ENCODE assay signal across 14 cellular contexts in the genomic region with DNA sequence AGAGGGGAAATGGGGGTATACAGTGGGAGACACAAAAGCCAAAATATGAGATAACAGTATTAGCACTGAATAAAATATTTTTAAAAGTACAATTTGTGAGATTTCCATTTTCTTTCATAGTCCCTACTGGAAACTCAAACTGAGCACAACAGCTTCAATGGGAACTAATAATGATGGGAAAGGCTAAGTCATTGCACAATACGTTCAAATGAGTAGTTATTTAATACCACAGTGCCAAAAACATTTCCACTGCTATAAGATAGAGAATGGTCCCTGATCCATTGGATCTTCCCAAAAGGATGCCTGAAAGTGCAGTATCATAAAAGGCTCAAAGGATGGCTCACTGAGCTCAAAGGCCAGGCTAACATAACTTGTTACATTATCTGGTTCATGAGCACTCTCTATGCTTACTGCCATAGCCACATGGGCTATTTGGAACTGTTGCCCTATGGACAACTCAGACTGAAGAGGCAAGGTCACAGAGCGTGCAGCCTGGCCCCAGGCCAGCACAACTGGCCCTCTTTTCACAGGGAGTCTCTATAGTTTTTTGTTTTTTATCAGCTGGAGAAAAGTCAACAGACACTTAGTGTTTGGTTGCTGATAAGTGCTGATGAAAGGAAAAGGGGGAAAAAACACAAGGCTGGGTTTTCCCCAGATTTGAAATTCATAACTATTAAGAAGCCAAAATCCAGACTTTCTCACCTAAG. TPM values are rescaled to one million over a fixed set of nuclear protein-coding genes. Genes with fewer than 3 reads are reported as not detected.
DNase-seq lines count a peak whose midpoint lies in the region; ATAC-seq, FAIRE-seq and TF ChIP-seq lines count a peak whose summit lies in the region.
"Had no signal": no experiment of that assay in that cellular context is flagged by ENCODE, and none has a peak within 500 bp of the region (broad histone marks: within the 10 kb centered on the region; RNA-seq: fewer than 3 reads in every experiment).

No MANE protein-coding gene starts in this region.

- no peaks in the 10 kb centered on the region for H3K9me1 ChIP-seq in K562 (ENCODE audit: control insufficient read depth, insufficient read depth, low read length)

- TF ChIP-seq CTCF in K562 (IDR thresholded peaks at IDR 0.05 in 2 of 3, conservative IDR thresholded peaks at IDR 0.05 in 1 of 3; ENCODE audit: insufficient read depth in 2 of 3, low read depth in 1 of 3, low read length in 3 of 3) (peak in 1 of 3 experiments; percentile 23; a peak in 2 of 6 replicates), left lung (IDR thresholded peaks at IDR 0.05) (no peak), prostate gland (IDR thresholded peaks at IDR 0.05) (no peak)

- TF ChIP-seq RAD21 in K562 (CRISPR knock-in tag; conservative IDR thresholded peaks at IDR 0.05 in 1 of 2, IDR thresholded peaks at IDR 0.05 in 1 of 2), result peak in 1 of 2 experiments; percentile 65; a peak in 3 of 4 replicates

- H3K79me2 ChIP-seq in K562 (ENCODE audit: control insufficient read depth, insufficient read depth, low read length), result no peaks in the 10 kb centered on the region; the same call in 2 of the 3 replicates

- H4K20me1 ChIP-seq in K562 (replicated peaks; ENCODE audit: control insufficient read depth, insufficient read depth, low read length), result no peaks in the 10 kb centered on the region

- H3K9me3 ChIP-seq in CD4-positive, CD25-positive, alpha-beta regulatory T cell (ENCODE audit: control insufficient read depth in 2 of 2, low read length in 2 of 2), result no peaks in the 10 kb centered on the region
- H3K9me3 ChIP-seq in K562 (replicated peaks; ENCODE audit: control insufficient read depth, insufficient read depth, low read depth, low read length) (no peaks in the 10 kb centered on the region), left lung (no peaks in the 10 kb centered on the region), prostate gland (no peaks in the 10 kb centered on the region)
- H3K9me3 ChIP-seq: BLaER1 treated with 17β-estradiol and CSF1 and Interleukin-3, amounts not matched to agents 10 nM and 100 nM; breast epithelium; thoracic aorta had no signal

- no peak overlapping the region for H3K4me3 ChIP-seq in CD4-positive, CD25-positive, alpha-beta regulatory T cell (ENCODE audit: low read depth, low read length)
- H3K4me3 ChIP-seq in K562 (no peak overlapping the region), left lung (no peak overlapping the region), prostate gland (no peak overlapping the region)
- H3K4me3 ChIP-seq: BLaER1 treated with 17β-estradiol and CSF1 and Interleukin-3, amounts not matched to agents 10 nM and 100 nM; breast epithelium; thoracic aorta had no signal

- TF ChIP-seq POLR2A in K562 (conservative IDR thresholded peaks at IDR 0.05) (no peak), prostate gland (IDR thresholded peaks at IDR 0.05) (no peak)

- CTCF ChIA-PET in K562 (lab: Yijun Ruan, JAX; ENCODE audit: low intra/inter-chr PET ratio), result interaction anchor here (1.1 kb wide), 1 partner anchor 139 kb away, joined by 3 read pairs; a partner anchor contains a TSS

- peak; percentile 99 for FAIRE-seq in K562 (lab: Jason Lieb, UNC)
- FAIRE-seq: frontal cortex had no signal

- no peaks in the 10 kb centered on the region for H3K27me3 Mint-ChIP-seq in CD4-positive, CD25-positive, alpha-beta regulatory T cell
- H3K27me3 Mint-ChIP-seq: memory B cell had no signal

- peaks cover 27% of the 10 kb centered on the region for H3K36me3 Mint-ChIP-seq in CD4-positive, CD25-positive, alpha-beta regulatory T cell

- peak overlapping the region in 2 of 3 donors; percentile 5 to 64 for H3K27ac Mint-ChIP-seq in CD4-positive, CD25-positive, alpha-beta regulatory T cell

- no peak overlapping the region for H3K4me3 Mint-ChIP-seq in CD4-positive, CD25-positive, alpha-beta regulatory T cell
- H3K4me3 Mint-ChIP-seq: memory B cell had no signal

- intact Hi-C loops in K562 (cut with micrococcal nuclease), result loop anchor here (1.0 kb wide), 1 partner anchor 139 kb away; a partner anchor contains a TSS
- intact Hi-C loops in left lung (cut with DNase I), result no loop called here
- intact Hi-C loops in prostate gland (cut with DNase I), result no loop called here

- in situ Hi-C loops in K562 (cut with MboI), result loop anchor here (25.0 kb wide), 1 partner anchor 445 kb away; no protein-coding TSS in a partner anchor

- DNase-seq in CD4-positive, CD25-positive, alpha-beta regulatory T cell, result no peak
- DNase-seq in LHCN-M2 (ENCODE audit: low read depth) (peak; percentile 12), K562 (ENCODE audit: extremely low read depth in 1 of 4, low spot score in 3 of 4) (peak; percentile 59 to 95 (median 78)), left lung (no peak), putamen (ENCODE audit: low spot score) (no peak), prostate gland (ENCODE audit: low spot score) (no peak)
- no peak for DNase-seq in stimulated activated CD4-positive, alpha-beta T cell treated with anti-CD3 and anti-CD28 coated beads, Interleukin-4, amount 100 ng/mL, for 4 hours
- no peak for DNase-seq in stimulated activated naive CD8-positive, alpha-beta T cell treated with anti-CD3 and anti-CD28 coated beads, Interleukin-15, Interleukin-2, amounts not matched to agents 100 U/mL and 50 U/mL, for 24 hours

- WGBS in K562 (ENCODE audit: insufficient coverage, low coverage, missing lambda C conversion rate), result 2% methylated on average over 2 of the region's 2 CpGs
- 54% methylated on average over 2 of the region's 2 CpGs for WGBS in prostate gland

- H3K9ac ChIP-seq in K562 (ENCODE audit: insufficient read depth in 1 of 2, low read depth in 2 of 2, low read length in 2 of 2), result no peak overlapping the region; a peak in 1 of 4 replicates
- H3K9ac ChIP-seq: BLaER1 treated with 17β-estradiol and CSF1 and Interleukin-3, amounts not matched to agents 10 nM and 100 nM had no signal

- H3K4me1 Mint-ChIP-seq in CD4-positive, CD25-positive, alpha-beta regulatory T cell, result peaks cover 0 to 11% (median 4%) of the 10 kb centered on the region in 4 donors
- H3K4me1 Mint-ChIP-seq: memory B cell had no signal

- peak; percentile 88 for TF ChIP-seq EP300 in K562 (IDR thresholded peaks at IDR 0.05; ENCODE audit: low read length)

- H3K27me3 ChIP-seq in CD4-positive, CD25-positive, alpha-beta regulatory T cell (ENCODE audit: control insufficient read depth, insufficient read depth, low read length), result no peaks in the 10 kb centered on the region
- H3K27me3 ChIP-seq in K562 (ENCODE audit: control insufficient read depth in 2 of 2, insufficient read depth in 2 of 2, low read length in 2 of 2) (no peaks in the 10 kb centered on the region), left lung (no peaks in the 10 kb centered on the region), prostate gland (replicated peaks; ENCODE audit: insufficient read depth) (no peaks in the 10 kb centered on the region)
- H3K27me3 ChIP-seq: BLaER1 treated with 17β-estradiol and CSF1 and Interleukin-3, amounts not matched to agents 10 nM and 100 nM; breast epithelium had no signal

- H2AFZ ChIP-seq in K562 (ENCODE audit: low read depth, low read length), result no peak overlapping the region

- peaks cover 0 to 1% (median 0%) of the 10 kb centered on the region in 7 donors for H3K9me3 Mint-ChIP-seq in CD4-positive, CD25-positive, alpha-beta regulatory T cell
- H3K9me3 Mint-ChIP-seq: memory B cell had no signal

- H3K4me2 ChIP-seq in K562 (ENCODE audit: insufficient read depth, low read length), result peak overlapping the region; percentile 17; the same call in 1 of the 2 replicates
- H3K4me2 ChIP-seq: BLaER1 treated with 17β-estradiol and CSF1 and Interleukin-3, amounts not matched to agents 10 nM and 100 nM had no signal

- H3K27ac ChIP-seq in CD4-positive, CD25-positive, alpha-beta regulatory T cell (ENCODE audit: insufficient read depth, low read length, poor library complexity, severe bottlenecking), result no peak overlapping the region
- H3K27ac ChIP-seq in K562 (ENCODE audit: extremely low read depth, low read depth, low read length) (peak overlapping the region; percentile 43), left lung (no peak overlapping the region), prostate gland (no peak overlapping the region)
- H3K27ac ChIP-seq: BLaER1 treated with 17β-estradiol and CSF1 and Interleukin-3, amounts not matched to agents 10 nM and 100 nM; breast epithelium; thoracic aorta had no signal

- ATAC-seq in CD4-positive, CD25-positive, alpha-beta regulatory T cell (ENCODE audit: low read depth in 2 of 2), result no peak
- peak; percentile 97 for ATAC-seq in K562
- peak; percentile 42 for ATAC-seq in left lung
- no peak for ATAC-seq in stimulated activated naive CD8-positive, alpha-beta T cell treated with anti-CD3 and anti-CD28 coated beads, Interleukin-15, Interleukin-2, amounts not matched to agents 100 U/mL and 50 U/mL, for 24 hours
- ATAC-seq: HCT116 had no signal

- no TSS peak for BruUV-seq in K562 (replicated peaks; lab: Mats Ljungman, UMichigan)

- peaks cover 26% of the 10 kb centered on the region for H3K36me3 ChIP-seq in CD4-positive, CD25-positive, alpha-beta regulatory T cell (ENCODE audit: control insufficient read depth, insufficient read depth, low read length)
- H3K36me3 ChIP-seq in K562 (ENCODE audit: control insufficient read depth, insufficient read depth, low read length), result peaks cover 20% of the 10 kb centered on the region; the same call in 1 of the 3 replicates
- peaks cover 0 to 31% of the 10 kb centered on the region in 2 donors for H3K36me3 ChIP-seq in left lung
- no peaks in the 10 kb centered on the region for H3K36me3 ChIP-seq in prostate gland
- H3K36me3 ChIP-seq: breast epithelium, thoracic aorta had no signal

- POLR2A ChIA-PET in K562 (lab: Yijun Ruan, JAX), result interaction anchor here (0.6 to 4.2 kb wide), 7 partner anchors 9 to 669 kb away, joined by 3 to 24 read pairs (median 4); no protein-coding TSS in a partner anchor

- peaks cover 2% of the 10 kb centered on the region for H3K4me1 ChIP-seq in CD4-positive, CD25-positive, alpha-beta regulatory T cell (ENCODE audit: control insufficient read depth, insufficient read depth, low read length, poor library complexity, severe bottlenecking)
- H3K4me1 ChIP-seq in K562 (replicated peaks in 1 of 2; ENCODE audit: control insufficient read depth in 2 of 2, insufficient read depth in 2 of 2, low read length in 2 of 2) (peaks cover 14 to 18% of the 10 kb centered on the region in 2 experiments; a peak in 3 of 5 replicates), left lung (no peaks in the 10 kb centered on the region), prostate gland (replicated peaks) (no peaks in the 10 kb centered on the region)
- H3K4me1 ChIP-seq: breast epithelium had no signal

RNA-seq across cellular contexts. Expression of a gene that starts 54.1 kb away (rescaled TPM):
- total RNA-seq in CD4-positive, CD25-positive, alpha-beta regulatory T cell, result 171 TPM
- 100 to 1,000 TPM; 516 to 624 (median 569) TPM for polyA plus RNA-seq in CD4-positive, CD25-positive, alpha-beta regulatory T cell
- 478 and 568 TPM in 2 replicates for total RNA-seq in LHCN-M2 (2014; rRNA removed)
- 872 TPM for polyA plus RNA-seq in LHCN-M2 (2012)
- total RNA-seq in K562 (2011; cell fraction: chromatin; rRNA removed; ENCODE audit: low replicate concordance), result 284 and 466 TPM in 2 replicates
- total RNA-seq in K562 (2011; cell fraction: nucleolus; rRNA removed), result 746 and 824 TPM in 2 replicates
- total RNA-seq in K562 (2011; cell fraction: nucleoplasm; rRNA removed), result 510 and 682 TPM in 2 replicates
- total RNA-seq in K562 (2014; rRNA removed), result 381 and 402 TPM in 2 replicates
- 258 and 306 TPM in 2 replicates for total RNA-seq in K562 (2014; rRNA removed; fragmentation: Illumina TruSeq; extraction: Trizol)
- total RNA-seq in K562 (2015; rRNA removed; fragmentation: Illumina TruSeq; extraction: Trizol), result 403 and 418 TPM in 2 replicates
- 374 and 413 TPM in 2 replicates for total RNA-seq in K562 (2021)
- 410 and 460 TPM in 2 replicates for polyA plus RNA-seq in K562 (2011; rRNA removed)
- 455 and 489 TPM in 2 replicates for polyA plus RNA-seq in K562 (2011; cell fraction: cytosol; rRNA removed)
- 136 and 186 TPM in 2 replicates for polyA plus RNA-seq in K562 (2011; cell fraction: nucleus; rRNA removed)
- polyA plus RNA-seq in K562 (2012), result 450 and 660 TPM in 2 replicates
- 535 and 580 TPM in 2 replicates for polyA plus RNA-seq in K562 (2014; fragmentation: Illumina TruSeq; extraction: Trizol)
- polyA plus RNA-seq in K562 (2014; fragmentation: Nextera tagmentation; extraction: Ambion mirVana), result 100 to 1,000 TPM; 652 to 746 TPM
- polyA plus RNA-seq in K562 (2014; rRNA removed), result 419 and 439 TPM in 2 replicates
- 325 and 372 TPM in 2 replicates for polyA minus RNA-seq in K562 (2011; rRNA and poly(A)+ RNA removed)
- 155 and 164 TPM in 2 replicates for polyA minus RNA-seq in K562 (2011; cell fraction: cytosol; rRNA and poly(A)+ RNA removed)
- 27.5 and 54.3 TPM in 2 replicates for polyA minus RNA-seq in K562 (2011; cell fraction: nucleus; rRNA and poly(A)+ RNA removed)
- 100 to 1,000 TPM; 554 to 728 TPM for total RNA-seq in left lung
- 100 to 1,000 TPM; 372 to 624 TPM for total RNA-seq in prostate gland

Comparison
In these comparisons a context has a peak if more than half of its experiments do, and no peak if none do; other contexts are left out.
1. ATAC-seq: peak in K562 (single experiment) and left lung (single experiment); none in CD4-positive, CD25-positive, alpha-beta regulatory T cell (0 of 2) and stimulated activated naive CD8-positive, alpha-beta T cell treated with anti-CD3 and anti-CD28 coated beads, Interleukin-15, Interleukin-2, amounts not matched to agents 100 U/mL and 50 U/mL, for 24 hours (single experiment).
2. DNase-seq: peak in LHCN-M2 (single experiment) and K562 (4 of 4); none in CD4-positive, CD25-positive, alpha-beta regulatory T cell (0 of 3), left lung (0 of 2), stimulated activated CD4-positive, alpha-beta T cell treated with anti-CD3 and anti-CD28 coated beads, Interleukin-4, amount 100 ng/mL, for 4 hours (0 of 2), putamen (single experiment), stimulated activated naive CD8-positive, alpha-beta T cell treated with anti-CD3 and anti-CD28 coated beads, Interleukin-15, Interleukin-2, amounts not matched to agents 100 U/mL and 50 U/mL, for 24 hours (single experiment) and prostate gland (single experiment).